19 cellular contexts compared by ENCODE assay signal in genomic region chr6:147716434-147716833, GRCh38.
"Had no signal": no experiment of that assay in that cellular context is flagged by ENCODE, and none has a peak within 500 bp of the region (broad histone marks: within the 10 kb centered on the region; RNA-seq: fewer than 3 reads in every experiment).

No MANE protein-coding gene starts in this region.

- H3K27ac Mint-ChIP-seq: activated naive CD4-positive, alpha-beta T cell treated with anti-CD3 and anti-CD28 coated beads, Interleukin-2, amount 50 U/mL, for 72 hours; naive B cell had no signal

- DNase-seq: activated CD4-positive, alpha-beta T cell treated with anti-CD3 and anti-CD28 coated beads, Interleukin-2, amount 50 U/mL, for 1 hour; activated CD4-positive, CD25-positive, alpha-beta regulatory T cell treated with anti-CD3 and anti-CD28 coated beads, Interleukin-2, amount 50 U/mL, for 72 hours; activated T-cell treated with anti-CD3 and anti-CD28 coated beads, Interleukin-2, amount 50 U/mL, for 1 hour; brain microvascular endothelial cell; central memory CD4-positive, alpha-beta T cell; effector memory CD4-positive, alpha-beta T cell; gastrocnemius medialis; head of caudate nucleus; hypothalamus; lower lobe of right lung; mesendoderm; naive B cell; stimulated activated CD4-positive, alpha-beta T cell treated with anti-CD3 and anti-CD28 coated beads, Interleukin-2, amount 100 ng/mL, for 48 hours; stimulated activated CD8-positive, alpha-beta memory T cell treated with anti-CD3 and anti-CD28 coated beads, Interleukin-4, amount 100 ng/mL, for 48 hours; stimulated activated naive CD4-positive, alpha-beta T cell; T-helper 1 cell; WERI-Rb-1 had no signal

- H3K4me3 Mint-ChIP-seq: naive B cell, neural crest cell had no signal

- H3K36me3 Mint-ChIP-seq: activated naive CD4-positive, alpha-beta T cell treated with anti-CD3 and anti-CD28 coated beads, Interleukin-2, amount 50 U/mL, for 72 hours; naive B cell had no signal

- H3K9me3 Mint-ChIP-seq: activated naive CD4-positive, alpha-beta T cell treated with anti-CD3 and anti-CD28 coated beads, Interleukin-2, amount 50 U/mL, for 72 hours had no signal

- ATAC-seq: activated naive CD4-positive, alpha-beta T cell treated with anti-CD3 and anti-CD28 coated beads, Interleukin-2, amount 50 U/mL, for 72 hours; gastrocnemius medialis; lower lobe of right lung had no signal

- H3K4me1 Mint-ChIP-seq: naive B cell, neural crest cell had no signal

- H3K27me3 Mint-ChIP-seq: naive B cell had no signal
